ENCODE assay signal across 1 cellular context in genomic region chr5:60955239-60955638, GRCh38.
TF ChIP-seq lines count a peak whose summit lies in the region.

No MANE protein-coding gene starts in this region.

TF ChIP-seq in HepG2, 621 proteins besides CTCF, POLR2A, EP300 and RAD21:
- TF ChIP-seq ZNF703 (CRISPR knock-in tag; IDR thresholded peaks at IDR 0.05; ENCODE audit: borderline replicate concordance) (no peak), CHD4 (IDR thresholded peaks at IDR 0.05; ENCODE audit: borderline replicate concordance, low read length) (peak; percentile 73; the same call in 1 of the 2 replicates)
